Comparison of ENCODE assay signal across 10 cellular contexts in the genomic region with DNA sequence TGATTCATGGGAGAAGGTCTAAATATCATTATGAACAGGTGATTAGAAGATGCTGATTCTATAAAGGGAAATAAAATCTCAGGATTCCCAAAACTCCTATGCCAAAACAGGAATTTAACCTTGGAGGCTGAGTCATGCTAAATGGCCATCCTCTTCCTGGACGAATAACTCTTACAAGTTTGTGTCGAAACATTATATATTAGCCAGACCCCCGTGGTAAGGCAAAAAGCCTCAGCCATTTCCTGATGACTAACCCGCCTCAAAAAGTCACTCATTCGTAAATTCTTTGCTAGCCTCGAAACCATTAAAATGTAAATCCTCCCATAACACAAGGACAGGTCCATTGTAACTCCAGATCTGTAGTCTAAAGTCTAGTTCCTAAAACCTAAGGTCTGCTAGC. TPM values are rescaled to one million over a fixed set of nuclear protein-coding genes. Genes with fewer than 3 reads are reported as not detected.
DNase-seq lines count a peak whose midpoint lies in the region; ATAC-seq and TF ChIP-seq lines count a peak whose summit lies in the region.
"Had no signal": no experiment of that assay in that cellular context is flagged by ENCODE, and none has a peak within 500 bp of the region (broad histone marks: within the 10 kb centered on the region; RNA-seq: fewer than 3 reads in every experiment).

No MANE protein-coding gene starts in this region.

- intact Hi-C loops in ascending aorta (cut with DNase I) (no loop called here), heart right ventricle (cut with DNase I) (no loop called here)

- H3K27me3 ChIP-seq in ascending aorta = no peaks in the 10 kb centered on the region
- no peaks in the 10 kb centered on the region for H3K27me3 ChIP-seq in heart right ventricle
- H3K27me3 ChIP-seq: upper lobe of right lung had no signal

- no peaks in the 10 kb centered on the region for H3K9me3 ChIP-seq in ascending aorta
- H3K9me3 ChIP-seq in heart right ventricle = no peaks in the 10 kb centered on the region
- H3K9me3 ChIP-seq: upper lobe of right lung had no signal

- TF ChIP-seq CTCF in ascending aorta (IDR thresholded peaks at IDR 0.05) (no peak), heart right ventricle (IDR thresholded peaks at IDR 0.05) (no peak)

- peak; percentile 83 for ATAC-seq in HG02759 (IDR thresholded peaks at IDR 0.05; ENCODE audit: unreplicated experiment)
- no peak for ATAC-seq in HG02588 (IDR thresholded peaks at IDR 0.05; ENCODE audit: unreplicated experiment)
- ATAC-seq in heart right ventricle = no peak
- ATAC-seq: upper lobe of right lung had no signal

- DNase-seq in GM04504 (ENCODE audit: low read depth) = peak; percentile 69
- peak; percentile 13 for DNase-seq in SW480 (ENCODE audit: low spot score)
- peak; percentile 57 for DNase-seq in left kidney (ENCODE audit: low read depth, low spot score)
- DNase-seq in NCI-H2227 (lab: John Stamatoyannopoulos, UW; ENCODE audit: unreplicated experiment) = no peak
- no peak for DNase-seq in ascending aorta (ENCODE audit: low spot score in 2 of 2)
- no peak for DNase-seq in heart right ventricle
- DNase-seq: H7, upper lobe of right lung had no signal

- H3K36me3 ChIP-seq in ascending aorta (peaks cover 31 to 61% of the 10 kb centered on the region in 2 donors), heart right ventricle (peaks cover 0 to 96% (median 14%) of the 10 kb centered on the region in 9 donors)

- WGBS in heart right ventricle, 2 donors = 72 to 79% methylated on average over 6 of the region's 6 CpGs

- H3K27ac ChIP-seq in ascending aorta = no peak overlapping the region
- H3K27ac ChIP-seq in heart right ventricle = no peak overlapping the region
- H3K27ac ChIP-seq: upper lobe of right lung had no signal

- H3K4me1 ChIP-seq in ascending aorta (no peaks in the 10 kb centered on the region), heart right ventricle (peaks cover 0 to 27% (median 0%) of the 10 kb centered on the region in 9 donors)
- H3K4me1 ChIP-seq: upper lobe of right lung had no signal

- H3K4me3 ChIP-seq in ascending aorta (no peak overlapping the region), heart right ventricle (no peak overlapping the region)
- H3K4me3 ChIP-seq: upper lobe of right lung had no signal

RNA-seq across cellular contexts. Expression of a gene that starts 32.0 kb away (rescaled TPM):
- total RNA-seq in ascending aorta = 9.7 TPM
- 10 to 100 TPM; 28.3 to 39.8 (median 38.0) TPM for total RNA-seq in heart right ventricle
- polyA plus RNA-seq in heart right ventricle = 10 to 100 TPM in 1 of 2 donors, 1 to 10 TPM in 1; 5.7 to 15.3 TPM

Comparison
In these comparisons a context has a peak if more than half of its experiments do, and no peak if none do; other contexts are left out.
1. DNase-seq: peak in GM04504 (single experiment), SW480 (single experiment) and left kidney (single experiment); none in NCI-H2227 (single experiment), ascending aorta (0 of 2) and heart right ventricle (0 of 2).